ENCODE assay signal across 33 cellular contexts in the genomic region with DNA sequence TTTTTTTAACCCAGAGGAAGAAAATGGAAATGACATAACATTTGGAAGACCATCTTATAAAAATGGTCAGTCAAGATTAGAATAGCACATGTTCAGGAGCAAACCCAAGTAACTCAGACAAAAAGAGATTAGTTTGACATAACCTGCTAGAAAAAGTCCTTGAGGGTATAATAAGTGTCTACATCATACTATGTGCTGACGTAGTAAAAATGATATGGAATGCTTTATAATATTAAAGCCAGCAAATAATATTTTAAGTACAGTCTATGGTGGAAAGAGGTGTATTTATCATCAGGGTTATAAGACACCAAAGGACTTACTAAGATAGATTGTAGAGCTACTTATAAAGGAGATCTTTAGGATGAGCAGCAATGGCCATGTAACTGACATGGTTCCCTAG.
"Had no signal": no experiment of that assay in that cellular context is flagged by ENCODE, and none has a peak within 500 bp of the region (broad histone marks: within the 10 kb centered on the region; RNA-seq: fewer than 3 reads in every experiment).

No MANE protein-coding gene starts in this region.

- H3K4me3 ChIP-seq: adrenal gland, breast epithelium, cardiac muscle cell, coronary artery, dorsolateral prefrontal cortex, esophagus muscularis mucosa, gastrocnemius medialis, heart left ventricle had no signal

- H3K9me3 ChIP-seq: adrenal gland, breast epithelium, esophagus muscularis mucosa, gastrocnemius medialis, heart left ventricle had no signal

- DNase-seq: activated CD4-positive, alpha-beta memory T cell treated with anti-CD3 and anti-CD28 coated beads for 36 hours; activated CD4-positive, alpha-beta T cell treated with anti-CD3 and anti-CD28 coated beads for 36 hours; activated CD4-positive, alpha-beta T cell treated with anti-CD3 and anti-CD28 coated beads, Interleukin-2, amount 10 ng/mL, durations not matched to agents 24 days and 14 days; activated CD4-positive, CD25-positive, alpha-beta regulatory T cell; activated CD4-positive, CD25-positive, alpha-beta regulatory T cell treated with anti-CD3 and anti-CD28 coated beads, Interleukin-2, amount 50 U/mL, for 72 hours; activated CD8-positive, alpha-beta memory T cell treated with anti-CD3 and anti-CD28 coated beads, Interleukin-2, amount 10 ng/mL, durations not matched to agents 7 days and 5 days; activated CD8-positive, alpha-beta memory T cell treated with anti-CD3 and anti-CD28 coated beads, Interleukin-2, amount 50 U/mL, for 4 hours; activated CD8-positive, alpha-beta T cell treated with anti-CD3 and anti-CD28 coated beads, Interleukin-2, amount 10 ng/mL, durations not matched to agents 7 days and 5 days; activated effector memory CD4-positive, alpha-beta T cell treated with anti-CD3 and anti-CD28 coated beads, Interleukin-2, amount 50 U/mL, for 16 hours; activated naive CD4-positive, alpha-beta T cell treated with anti-CD3 and anti-CD28 coated beads for 36 hours; activated naive CD8-positive, alpha-beta T cell treated with anti-CD3 and anti-CD28 coated beads for 36 hours; activated naive CD8-positive, alpha-beta T cell treated with anti-CD3 and anti-CD28 coated beads, Interleukin-2, amount 50 U/mL, for 24 hours; activated T-cell treated with anti-CD3 and anti-CD28 coated beads, Interleukin-2, amount 50 U/mL, for 1 hour; activated T-cell treated with anti-CD3 and anti-CD28 coated beads, Interleukin-2, amount 50 U/mL, for 48 hours; adrenal gland; amygdala; aorta; central memory CD4-positive, alpha-beta T cell; cerebellar nuclear complex; dorsolateral prefrontal cortex; effector CD4-positive, alpha-beta T cell; effector memory CD8-positive, alpha-beta T cell; foreskin keratinocyte; gastrocnemius medialis; glutamatergic neuron; heart left ventricle; T-helper 1 cell; T-helper 17 cell; T1000 had no signal

- H3K27ac ChIP-seq: adrenal gland, breast epithelium, dorsolateral prefrontal cortex, esophagus muscularis mucosa, foreskin keratinocyte, gastrocnemius medialis, heart left ventricle had no signal

- H3K4me1 ChIP-seq: adrenal gland, breast epithelium, gastrocnemius medialis had no signal

- H3K27me3 ChIP-seq: adrenal gland, breast epithelium, cardiac muscle cell, dorsolateral prefrontal cortex, esophagus muscularis mucosa, foreskin keratinocyte, gastrocnemius medialis, heart left ventricle had no signal

- ATAC-seq: activated CD4-positive, alpha-beta T cell treated with anti-CD3 and anti-CD28 coated beads for 36 hours; activated CD8-positive, alpha-beta memory T cell treated with anti-CD3 and anti-CD28 coated beads, Interleukin-2, amount 10 ng/mL, durations not matched to agents 7 days and 5 days; activated CD8-positive, alpha-beta T cell treated with anti-CD3 and anti-CD28 coated beads, Interleukin-2, amount 10 ng/mL, durations not matched to agents 7 days and 5 days; activated naive CD8-positive, alpha-beta T cell treated with anti-CD3 and anti-CD28 coated beads, Interleukin-2, amount 50 U/mL, for 24 hours; effector memory CD8-positive, alpha-beta T cell; foreskin keratinocyte; gastrocnemius medialis; heart left ventricle; T-helper 17 cell had no signal

- H3K36me3 ChIP-seq: adrenal gland, breast epithelium, gastrocnemius medialis had no signal
